In the genomic region with DNA sequence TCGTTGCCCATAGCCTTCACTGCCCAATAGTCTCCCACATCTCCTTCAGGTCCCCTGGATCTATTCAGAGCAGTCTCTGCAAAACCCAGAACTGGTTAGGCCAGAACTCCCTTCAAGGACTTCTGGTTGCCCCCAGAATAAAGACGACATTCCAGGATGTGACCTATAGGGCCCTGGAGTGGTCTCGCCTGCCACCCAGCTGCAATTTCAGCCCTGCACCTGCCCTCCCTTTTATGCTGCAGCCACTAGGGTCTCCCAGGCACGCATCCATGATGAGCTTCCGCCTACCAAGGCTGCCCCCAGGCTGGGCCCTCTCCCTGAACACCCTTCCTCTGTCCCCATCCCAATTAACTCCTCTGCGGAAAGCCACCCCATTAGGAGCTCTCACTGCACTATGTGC, we compare ENCODE assay signal across 19 cellular contexts. TPM values are rescaled to one million over a fixed set of nuclear protein-coding genes. Genes with fewer than 3 reads are reported as not detected.
DNase-seq lines count a peak whose midpoint lies in the region; ATAC-seq and TF ChIP-seq lines count a peak whose summit lies in the region.
"Had no signal": no experiment of that assay in that cellular context is flagged by ENCODE, and none has a peak within 500 bp of the region (broad histone marks: within the 10 kb centered on the region; RNA-seq: fewer than 3 reads in every experiment).

No MANE protein-coding gene starts in this region.

- H2BK15ac ChIP-seq in mesendoderm (replicated peaks; ENCODE audit: low read depth) = no peak overlapping the region

- H2AK5ac ChIP-seq in mesendoderm (ENCODE audit: low read length) = no peak overlapping the region

- H4K8ac ChIP-seq in mesendoderm (ENCODE audit: low read depth, low read length) = no peak overlapping the region

- H3K4me1 ChIP-seq in mesendoderm (ENCODE audit: control insufficient read depth, low read depth, low read length) (peaks cover 4% of the 10 kb centered on the region), upper lobe of right lung (no peaks in the 10 kb centered on the region)
- H3K4me1 ChIP-seq: Caco-2 had no signal

- H3K18ac ChIP-seq in mesendoderm (ENCODE audit: low read length) = no peak overlapping the region

- H3K56ac ChIP-seq in mesendoderm (ENCODE audit: low read length) = no peak overlapping the region

- no peak overlapping the region for H4K5ac ChIP-seq in mesendoderm (ENCODE audit: low read length)

- H3K27me3 ChIP-seq in mesendoderm (ENCODE audit: insufficient read depth, low read length, poor library complexity) (no peaks in the 10 kb centered on the region), upper lobe of right lung (peaks cover 28% of the 10 kb centered on the region)

- no peaks in the 10 kb centered on the region for H3K36me3 ChIP-seq in mesendoderm (ENCODE audit: control insufficient read depth, insufficient read depth, low read length)
- no peaks in the 10 kb centered on the region for H3K36me3 ChIP-seq in upper lobe of right lung
- H3K36me3 ChIP-seq: MG63 had no signal

- H2BK120ac ChIP-seq in mesendoderm (ENCODE audit: low read depth, low read length) = no peak overlapping the region

- no peak overlapping the region for H3K23ac ChIP-seq in mesendoderm (ENCODE audit: low read length)

- H3K4ac ChIP-seq in mesendoderm (ENCODE audit: low read depth, low read length) = no peak overlapping the region

- H3K9me3 ChIP-seq in upper lobe of right lung = no peaks in the 10 kb centered on the region
- H3K9me3 ChIP-seq: Caco-2 had no signal

- no peak overlapping the region for H3K27ac ChIP-seq in mesendoderm (ENCODE audit: low read depth, low read length)
- no peak overlapping the region for H3K27ac ChIP-seq in upper lobe of right lung
- H3K27ac ChIP-seq: HL-60, KMS-11 had no signal

- H3K4me1 Mint-ChIP-seq in natural killer cell treated with Interleukin-12 subunit alpha and Interleukin-12 subunit beta and Interleukin-15 and Interleukin-18, amount 100 ng/mL, for 72 hours (ENCODE audit: low read depth in 2 of 2) = peaks cover 7 to 12% of the 10 kb centered on the region in 2 donors
- H3K4me1 Mint-ChIP-seq in natural killer cell = peaks cover 10 to 18% of the 10 kb centered on the region in 2 donors
- H3K4me1 Mint-ChIP-seq in WTC11 = peaks cover 46% of the 10 kb centered on the region
- H3K4me1 Mint-ChIP-seq in activated T-helper 1 cell treated with anti-CD3 and anti-CD28 coated beads, Interleukin-12 subunit alpha, Interleukin-12 subunit beta, Interleukin-2, Interleukin-4 antibody, amounts not matched to agents 30 ng/mL and 10 ng/mL and 1 ng/mL, durations not matched to agents 14 hours and 24 hours and 36 hours (ENCODE audit: low read depth) = peaks cover 19% of the 10 kb centered on the region

- intact Hi-C loops in natural killer cell (cut with micrococcal nuclease) (loop anchor here (10.0 kb wide), 1 partner anchor 94 kb away; a partner anchor contains a TSS), upper lobe of right lung (cut with DNase I) (no loop called here)
- intact Hi-C loops in activated T-helper 1 cell treated with anti-CD3 and anti-CD28 coated beads, Interleukin-12 subunit alpha, Interleukin-12 subunit beta, Interleukin-2, Interleukin-4 antibody, amounts not matched to agents 30 ng/mL and 10 ng/mL and 1 ng/mL, durations not matched to agents 14 hours and 24 hours and 36 hours (cut with micrococcal nuclease) = loop anchor here (10.0 kb wide), 1 partner anchor 134 kb away; a partner anchor contains a TSS

- H3K79me1 ChIP-seq in mesendoderm (ENCODE audit: low read length) = no peaks in the 10 kb centered on the region

- DNase-seq in natural killer cell treated with Interleukin-12 subunit alpha and Interleukin-12 subunit beta and Interleukin-15 and Interleukin-18, amount 100 ng/mL, for 72 hours (ENCODE audit: low spot score) = peak; percentile 32
- no peak for DNase-seq in natural killer cell
- peak; percentile 61 for DNase-seq in WTC11 (ENCODE audit: low spot score)
- peak; percentile 65 for DNase-seq in mesendoderm
- peak; percentile 59 for DNase-seq in upper lobe of right lung
- no peak for DNase-seq in activated CD4-positive, alpha-beta T cell treated with anti-CD3 and anti-CD28 coated beads for 4 hours
- DNase-seq in activated T-helper 1 cell treated with anti-CD3 and anti-CD28 coated beads, Interleukin-12 subunit alpha, Interleukin-12 subunit beta, Interleukin-2, Interleukin-4 antibody, amounts not matched to agents 30 ng/mL and 10 ng/mL and 1 ng/mL, durations not matched to agents 14 hours and 24 hours and 36 hours (ENCODE audit: low spot score) = no peak
- DNase-seq: AML-193, Caco-2, MG63, NCI-H1092 treated with DMSO at 0.1 percent for 48 hours, NCI-H187, NCI-H2171 treated with DMSO at 0.1 percent for 48 hours, NCI-H510A treated with DMSO at 0.1 percent for 48 hours had no signal

- no peaks in the 10 kb centered on the region for H3K79me2 ChIP-seq in mesendoderm (ENCODE audit: control insufficient read depth, insufficient read depth, low read length)

- H2BK5ac ChIP-seq in mesendoderm (ENCODE audit: low read length) = no peak overlapping the region

- no CpG with 5 or more reads among the region's 6 CpGs for WGBS in mesendoderm (ENCODE audit: extremely low coverage, insufficient coverage, low lambda C conversion rate)

- H3K27ac Mint-ChIP-seq in natural killer cell treated with Interleukin-12 subunit alpha and Interleukin-12 subunit beta and Interleukin-15 and Interleukin-18, amount 100 ng/mL, for 72 hours = no peak overlapping the region
- no peak overlapping the region for H3K27ac Mint-ChIP-seq in natural killer cell
- peak overlapping the region; percentile 13 for H3K27ac Mint-ChIP-seq in WTC11
- H3K27ac Mint-ChIP-seq in activated T-helper 1 cell treated with anti-CD3 and anti-CD28 coated beads, Interleukin-12 subunit alpha, Interleukin-12 subunit beta, Interleukin-2, Interleukin-4 antibody, amounts not matched to agents 30 ng/mL and 10 ng/mL and 1 ng/mL, durations not matched to agents 14 hours and 24 hours and 36 hours = no peak overlapping the region

- H3K9me3 Mint-ChIP-seq in natural killer cell treated with Interleukin-12 subunit alpha and Interleukin-12 subunit beta and Interleukin-15 and Interleukin-18, amount 100 ng/mL, for 72 hours = no peaks in the 10 kb centered on the region
- no peaks in the 10 kb centered on the region for H3K9me3 Mint-ChIP-seq in natural killer cell
- H3K9me3 Mint-ChIP-seq in WTC11 = peaks cover 6% of the 10 kb centered on the region; the same call in 1 of the 2 replicates
- H3K9me3 Mint-ChIP-seq in activated T-helper 1 cell treated with anti-CD3 and anti-CD28 coated beads, Interleukin-12 subunit alpha, Interleukin-12 subunit beta, Interleukin-2, Interleukin-4 antibody, amounts not matched to agents 30 ng/mL and 10 ng/mL and 1 ng/mL, durations not matched to agents 14 hours and 24 hours and 36 hours = no peaks in the 10 kb centered on the region

- H3K4me3 ChIP-seq in mesendoderm (ENCODE audit: low read length) = no peak overlapping the region
- no peak overlapping the region for H3K4me3 ChIP-seq in upper lobe of right lung
- H3K4me3 ChIP-seq: MG63 had no signal

- H3K4me3 Mint-ChIP-seq in natural killer cell treated with Interleukin-12 subunit alpha and Interleukin-12 subunit beta and Interleukin-15 and Interleukin-18, amount 100 ng/mL, for 72 hours = no peak overlapping the region
- no peak overlapping the region for H3K4me3 Mint-ChIP-seq in natural killer cell
- H3K4me3 Mint-ChIP-seq in WTC11 = no peak overlapping the region
- H3K4me3 Mint-ChIP-seq in activated T-helper 1 cell treated with anti-CD3 and anti-CD28 coated beads, Interleukin-12 subunit alpha, Interleukin-12 subunit beta, Interleukin-2, Interleukin-4 antibody, amounts not matched to agents 30 ng/mL and 10 ng/mL and 1 ng/mL, durations not matched to agents 14 hours and 24 hours and 36 hours = no peak overlapping the region

- TF ChIP-seq CTCF in natural killer cell (IDR thresholded peaks at IDR 0.05) = no peak
- TF ChIP-seq CTCF in WTC11 (IDR thresholded peaks at IDR 0.05) = no peak
- TF ChIP-seq CTCF in upper lobe of right lung (IDR thresholded peaks at IDR 0.05) = no peak

- no peaks in the 10 kb centered on the region for H3K36me3 Mint-ChIP-seq in natural killer cell treated with Interleukin-12 subunit alpha and Interleukin-12 subunit beta and Interleukin-15 and Interleukin-18, amount 100 ng/mL, for 72 hours
- no peaks in the 10 kb centered on the region for H3K36me3 Mint-ChIP-seq in natural killer cell
- H3K36me3 Mint-ChIP-seq in WTC11 = no peaks in the 10 kb centered on the region
- H3K36me3 Mint-ChIP-seq in activated T-helper 1 cell treated with anti-CD3 and anti-CD28 coated beads, Interleukin-12 subunit alpha, Interleukin-12 subunit beta, Interleukin-2, Interleukin-4 antibody, amounts not matched to agents 30 ng/mL and 10 ng/mL and 1 ng/mL, durations not matched to agents 14 hours and 24 hours and 36 hours (ENCODE audit: low read depth) = no peaks in the 10 kb centered on the region

- H3K27me3 Mint-ChIP-seq in natural killer cell treated with Interleukin-12 subunit alpha and Interleukin-12 subunit beta and Interleukin-15 and Interleukin-18, amount 100 ng/mL, for 72 hours = peaks cover 44 to 80% of the 10 kb centered on the region in 2 donors
- H3K27me3 Mint-ChIP-seq in natural killer cell (ENCODE audit: low read depth in 2 of 2) (peaks cover 64 to 75% of the 10 kb centered on the region in 2 donors), WTC11 (ENCODE audit: low read depth) (peaks cover 30% of the 10 kb centered on the region)
- peaks cover 60% of the 10 kb centered on the region for H3K27me3 Mint-ChIP-seq in activated T-helper 1 cell treated with anti-CD3 and anti-CD28 coated beads, Interleukin-12 subunit alpha, Interleukin-12 subunit beta, Interleukin-2, Interleukin-4 antibody, amounts not matched to agents 30 ng/mL and 10 ng/mL and 1 ng/mL, durations not matched to agents 14 hours and 24 hours and 36 hours (ENCODE audit: insufficient read depth)

- no peak overlapping the region for H3K4me2 ChIP-seq in mesendoderm (ENCODE audit: low read length)
- H3K4me2 ChIP-seq: KMS-11 had no signal

- H3K9ac ChIP-seq in mesendoderm (ENCODE audit: low read length) = no peak overlapping the region
- H3K9ac ChIP-seq: KMS-11 had no signal

- POLR2A ChIA-PET in WTC11 (lab: Charles Lee) = interaction anchor here (1.2 kb wide), 1 partner anchor 30 kb away, joined by 4 read pairs; no protein-coding TSS in a partner anchor

- no peak for ATAC-seq in natural killer cell treated with Interleukin-12 subunit alpha and Interleukin-12 subunit beta and Interleukin-15 and Interleukin-18, amount 100 ng/mL, for 72 hours
- ATAC-seq in natural killer cell = no peak
- peak; percentile 93 for ATAC-seq in WTC11
- no peak for ATAC-seq in upper lobe of right lung
- no peak for ATAC-seq in HG03520 (IDR thresholded peaks at IDR 0.05; ENCODE audit: unreplicated experiment)

- CTCF ChIA-PET in WTC11 (lab: Charles Lee) = interaction anchor here (0.7 to 2.1 kb wide), 24 partner anchors 9 to 222 kb away, joined by 3 to 20 read pairs (median 4); a partner anchor contains a TSS

RNA-seq across cellular contexts. Expression of a gene that starts 7.2 kb away (rescaled TPM):
- total RNA-seq in natural killer cell treated with Interleukin-12 subunit alpha and Interleukin-12 subunit beta and Interleukin-15 and Interleukin-18, amount 100 ng/mL, for 72 hours = not detected
- total RNA-seq in natural killer cell = not detected
- total RNA-seq in WTC11 (2021) = 2.1 to 2.9 TPM (median 2.7 TPM) in 3 replicates
- 1.7 TPM for polyA plus RNA-seq in mesendoderm (2013, experiment 1 of 2)
- polyA plus RNA-seq in mesendoderm (2013, experiment 2 of 2) = 1.5 TPM
- 0.23 TPM for total RNA-seq in upper lobe of right lung
- total RNA-seq in activated T-helper 1 cell treated with anti-CD3 and anti-CD28 coated beads, Interleukin-12 subunit alpha, Interleukin-12 subunit beta, Interleukin-2, Interleukin-4 antibody, amounts not matched to agents 30 ng/mL and 10 ng/mL and 1 ng/mL, durations not matched to agents 14 hours and 24 hours and 36 hours = not detected in 2 replicates
- total RNA-seq: G401, RPMI7951 had no signal

RNA-seq across cellular contexts. Expression of a gene that starts 21.6 kb away (rescaled TPM):
- total RNA-seq in natural killer cell treated with Interleukin-12 subunit alpha and Interleukin-12 subunit beta and Interleukin-15 and Interleukin-18, amount 100 ng/mL, for 72 hours = not detected
- total RNA-seq in natural killer cell (not detected), WTC11 (2021) (not detected in 3 replicates), upper lobe of right lung (not detected)
- polyA plus RNA-seq in mesendoderm (2013, experiment 1 of 2) = not detected
- 0.04 TPM for polyA plus RNA-seq in mesendoderm (2013, experiment 2 of 2)
- not detected in 2 replicates for total RNA-seq in activated T-helper 1 cell treated with anti-CD3 and anti-CD28 coated beads, Interleukin-12 subunit alpha, Interleukin-12 subunit beta, Interleukin-2, Interleukin-4 antibody, amounts not matched to agents 30 ng/mL and 10 ng/mL and 1 ng/mL, durations not matched to agents 14 hours and 24 hours and 36 hours
- total RNA-seq: Caco-2, G401, RPMI7951 had no signal

RNA-seq across cellular contexts. Expression of a gene that starts 36.6 kb away (rescaled TPM):
- not detected for total RNA-seq in natural killer cell treated with Interleukin-12 subunit alpha and Interleukin-12 subunit beta and Interleukin-15 and Interleukin-18, amount 100 ng/mL, for 72 hours
- total RNA-seq in natural killer cell = not detected
- 0.63 to 2.5 TPM (median 1.0 TPM) in 3 replicates for total RNA-seq in WTC11 (2021)
- 0.18 TPM for polyA plus RNA-seq in mesendoderm (2013, experiment 1 of 2)
- 0.20 TPM for polyA plus RNA-seq in mesendoderm (2013, experiment 2 of 2)
- not detected for total RNA-seq in upper lobe of right lung
- not detected in 2 replicates for total RNA-seq in activated T-helper 1 cell treated with anti-CD3 and anti-CD28 coated beads, Interleukin-12 subunit alpha, Interleukin-12 subunit beta, Interleukin-2, Interleukin-4 antibody, amounts not matched to agents 30 ng/mL and 10 ng/mL and 1 ng/mL, durations not matched to agents 14 hours and 24 hours and 36 hours
- total RNA-seq: Caco-2, G401, RPMI7951 had no signal

RNA-seq across cellular contexts. Expression of a gene that starts 51.8 kb away (rescaled TPM):
- total RNA-seq in natural killer cell treated with Interleukin-12 subunit alpha and Interleukin-12 subunit beta and Interleukin-15 and Interleukin-18, amount 100 ng/mL, for 72 hours = not detected
- total RNA-seq in natural killer cell (not detected), WTC11 (2021) (0.25 TPM in 1 of 3 replicates, not detected in the others), upper lobe of right lung (not detected)
- polyA plus RNA-seq in mesendoderm (2013, experiment 1 of 2) = not detected
- polyA plus RNA-seq in mesendoderm (2013, experiment 2 of 2) = not detected
- total RNA-seq in activated T-helper 1 cell treated with anti-CD3 and anti-CD28 coated beads, Interleukin-12 subunit alpha, Interleukin-12 subunit beta, Interleukin-2, Interleukin-4 antibody, amounts not matched to agents 30 ng/mL and 10 ng/mL and 1 ng/mL, durations not matched to agents 14 hours and 24 hours and 36 hours = not detected in 2 replicates
- total RNA-seq: Caco-2, G401, RPMI7951 had no signal

Comparison
In these comparisons a context has a peak if more than half of its experiments do, and no peak if none do; other contexts are left out.
1. DNase-seq: peak in natural killer cell treated with Interleukin-12 subunit alpha and Interleukin-12 subunit beta and Interleukin-15 and Interleukin-18, amount 100 ng/mL, for 72 hours (single experiment), WTC11 (single experiment), mesendoderm (single experiment) and upper lobe of right lung (single experiment); none in natural killer cell (single experiment), activated CD4-positive, alpha-beta T cell treated with anti-CD3 and anti-CD28 coated beads for 4 hours (0 of 2) and activated T-helper 1 cell treated with anti-CD3 and anti-CD28 coated beads, Interleukin-12 subunit alpha, Interleukin-12 subunit beta, Interleukin-2, Interleukin-4 antibody, amounts not matched to agents 30 ng/mL and 10 ng/mL and 1 ng/mL, durations not matched to agents 14 hours and 24 hours and 36 hours (single experiment).